8 cellular contexts compared by ENCODE assay signal in the genomic region with DNA sequence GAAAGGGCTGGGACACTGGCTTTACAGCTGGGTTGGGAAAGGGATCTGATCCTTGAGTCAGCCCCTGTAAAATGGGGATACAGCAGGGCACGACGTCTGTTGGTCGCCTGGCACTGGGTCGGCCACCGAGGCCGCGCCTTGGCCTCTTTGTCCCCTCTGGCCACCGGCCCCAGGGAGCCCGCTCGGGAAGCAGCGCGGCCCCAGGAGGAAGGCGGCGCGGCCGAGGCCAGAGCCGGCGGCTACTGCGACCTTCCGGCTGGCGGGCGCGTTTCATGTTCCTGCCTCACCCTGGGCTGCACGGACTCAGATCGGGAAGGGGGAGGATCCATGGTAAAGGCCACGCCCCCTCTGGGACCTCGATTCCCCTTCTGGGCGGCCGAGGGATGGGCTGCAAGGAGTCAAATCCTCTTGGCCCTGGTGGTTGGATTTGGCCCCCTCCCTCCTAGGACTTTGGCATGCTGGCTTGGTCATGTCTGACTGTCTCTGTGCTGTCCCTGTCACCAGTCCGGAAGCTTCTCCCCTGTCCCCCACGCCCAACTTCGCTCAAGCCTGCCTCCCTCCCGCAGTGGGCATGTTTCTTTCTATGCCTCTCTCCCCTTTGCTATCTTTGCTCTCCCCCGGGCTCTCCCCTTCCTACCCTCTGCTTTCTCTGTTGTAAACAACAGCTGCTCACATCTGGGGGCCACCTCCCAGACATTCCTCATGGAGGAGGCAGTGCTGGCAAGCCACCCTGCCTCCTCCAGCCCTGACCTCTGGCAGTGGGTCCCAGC. TPM values are rescaled to one million over a fixed set of nuclear protein-coding genes. Genes with fewer than 3 reads are reported as not detected.
DNase-seq lines count a peak whose midpoint lies in the region; ATAC-seq and TF ChIP-seq lines count a peak whose summit lies in the region.

No MANE protein-coding gene starts in this region.

- H3K4me3 ChIP-seq in WI38 (ENCODE audit: low read depth, low read length) = peak overlapping the region; percentile 30
- peak overlapping the region; percentile 55 for H3K4me3 ChIP-seq in left ventricle myocardium inferior
- H3K4me3 ChIP-seq in trophoblast cell (ENCODE audit: low read depth, low read length) = no peak overlapping the region

- H3K9me3 ChIP-seq in left ventricle myocardium inferior (replicated peaks) = no peaks in the 10 kb centered on the region
- H3K9me3 ChIP-seq in trophoblast cell (ENCODE audit: insufficient read depth, low read depth, low read length) = peaks cover 2% of the 10 kb centered on the region

- peak overlapping the region; percentile 64 for H4K12ac ChIP-seq in trophoblast cell (ENCODE audit: low read depth, low read length)

- peaks cover 84% of the 10 kb centered on the region for H3K4me1 ChIP-seq in left ventricle myocardium inferior
- peaks cover 10 to 12% of the 10 kb centered on the region in 2 experiments for H3K4me1 ChIP-seq in trophoblast cell (ENCODE audit: control insufficient read depth in 1 of 2, insufficient read depth in 2 of 2, low read length in 2 of 2)

- H3K14ac ChIP-seq in trophoblast cell (ENCODE audit: low read length) = peak overlapping the region; percentile 65

- peak overlapping the region; percentile 24 for H2AFZ ChIP-seq in trophoblast cell (ENCODE audit: insufficient read depth, low read length, poor library complexity)

- intact Hi-C loops in left ventricle myocardium inferior (cut with micrococcal nuclease) = no loop called here

- H3K36me3 ChIP-seq in left ventricle myocardium inferior = peaks cover 40% of the 10 kb centered on the region
- peaks cover 31 to 33% of the 10 kb centered on the region in 2 experiments for H3K36me3 ChIP-seq in trophoblast cell (ENCODE audit: control insufficient read depth in 1 of 2, insufficient read depth in 2 of 2, low read length in 2 of 2)

- peak overlapping the region; percentile 28 for H3K18ac ChIP-seq in trophoblast cell (ENCODE audit: low read length)

- peak overlapping the region; percentile 59 for H3K4me2 ChIP-seq in trophoblast cell (ENCODE audit: low read length)

- ATAC-seq in GM18907 (IDR thresholded peaks at IDR 0.05; ENCODE audit: unreplicated experiment) = no peak

- CTCF ChIA-PET in GM10248 (lab: Yijun Ruan, JAX) = interaction anchor here (1.3 kb wide), 1 partner anchor 10 kb away, joined by 3 read pairs; no protein-coding TSS in a partner anchor

- H2BK5ac ChIP-seq in trophoblast cell (ENCODE audit: low read depth, low read length, poor library complexity) = peak overlapping the region; percentile 23

- peak overlapping the region; percentile 74 for H4K91ac ChIP-seq in trophoblast cell (ENCODE audit: low read depth, low read length)

- WGBS in trophoblast cell (ENCODE audit: extremely low coverage, insufficient coverage, insufficient read length) = no CpG with 5 or more reads among the region's 34 CpGs

- H2BK120ac ChIP-seq in trophoblast cell (ENCODE audit: insufficient read depth, low read length, poor library complexity) = peak overlapping the region; percentile 5

- POLR2A ChIA-PET in GM10248 (lab: Yijun Ruan, JAX) = no interaction called here

- peak overlapping the region; percentile 97 for H3K27ac ChIP-seq in left ventricle myocardium inferior (replicated peaks)
- H3K27ac ChIP-seq in trophoblast cell (ENCODE audit: low read depth, low read length) = no peak overlapping the region

- peaks cover 9% of the 10 kb centered on the region for H3K79me1 ChIP-seq in trophoblast cell (ENCODE audit: low read length)

- H3K9ac ChIP-seq in trophoblast cell (ENCODE audit: low read length) = no peak overlapping the region

- H2BK12ac ChIP-seq in trophoblast cell (ENCODE audit: low read length) = peak overlapping the region; percentile 56

- no peak overlapping the region for H3K4ac ChIP-seq in trophoblast cell (ENCODE audit: low read depth, low read length)

- TF ChIP-seq CTCF in WI38 (IDR thresholded peaks at IDR 0.05; ENCODE audit: low read depth, low read length) (0 out of 2 replicates have a peak, but pooled peaks have one; percentile 3), left ventricle myocardium inferior (IDR thresholded peaks at IDR 0.05; ENCODE audit: borderline replicate concordance) (peak; percentile 23), GM10248 (IDR thresholded peaks at IDR 0.05; ENCODE audit: control extremely low read depth, extremely low read depth, low read depth, missing control alignments) (no peak)

- peak overlapping the region; percentile 72 for H4K8ac ChIP-seq in trophoblast cell (ENCODE audit: low read depth, low read length)

- no peak overlapping the region for H3K23ac ChIP-seq in trophoblast cell (ENCODE audit: low read length)

- DNase-seq in EH (ENCODE audit: low read depth) (peak; percentile 77), left ventricle myocardium inferior (peak; percentile 93), trophoblast cell (peak; percentile 27 to 51), GM10248 (ENCODE audit: extremely low spot score) (no peak), activated gamma-delta T cell (lab: John Stamatoyannopoulos, UW) (no peak), cortex of kidney (lab: John Stamatoyannopoulos, UW) (no peak)

- H3K27me3 ChIP-seq in left ventricle myocardium inferior (ENCODE audit: low read depth) (no peaks in the 10 kb centered on the region), trophoblast cell (ENCODE audit: insufficient read depth, low read length) (no peaks in the 10 kb centered on the region)

- no peak overlapping the region for H2AK5ac ChIP-seq in trophoblast cell (ENCODE audit: low read length)

- H3K79me2 ChIP-seq in trophoblast cell (ENCODE audit: control insufficient read depth, insufficient read depth, low read length, poor library complexity) = no peaks in the 10 kb centered on the region

RNA-seq across cellular contexts. Expression of a gene that starts 25.8 kb away (rescaled TPM):
- total RNA-seq in left ventricle myocardium inferior = 38.0 TPM
- 21.9 and 22.3 TPM in 2 replicates for polyA plus RNA-seq in trophoblast cell (2013)

RNA-seq across cellular contexts. Expression of a gene that starts 26.0 kb away (rescaled TPM):
- 139 TPM for total RNA-seq in left ventricle myocardium inferior
- 68.9 and 73.1 TPM in 2 replicates for polyA plus RNA-seq in trophoblast cell (2013)

RNA-seq across cellular contexts. Expression of a gene that starts 42.6 kb away (rescaled TPM):
- 46.4 TPM for total RNA-seq in left ventricle myocardium inferior
- 36.0 and 38.6 TPM in 2 replicates for polyA plus RNA-seq in trophoblast cell (2013)

RNA-seq across cellular contexts. Expression of a gene that starts 49.0 kb away (rescaled TPM):
- total RNA-seq in left ventricle myocardium inferior = 844 TPM
- 33.2 and 34.2 TPM in 2 replicates for polyA plus RNA-seq in trophoblast cell (2013)

RNA-seq across cellular contexts. Expression of a gene that starts 50.0 kb away (rescaled TPM):
- 18.2 TPM for total RNA-seq in left ventricle myocardium inferior
- polyA plus RNA-seq in trophoblast cell (2013) = 0.40 and 0.65 TPM in 2 replicates

Comparison
In these comparisons a context has a peak if more than half of its experiments do, and no peak if none do; other contexts are left out.
1. DNase-seq: peak in EH (single experiment), left ventricle myocardium inferior (single experiment) and trophoblast cell (2 of 2); none in GM10248 (single experiment), activated gamma-delta T cell (single experiment) and cortex of kidney (single experiment).